ENCODE assay signal across 8 cellular contexts in genomic region chr12:109880938-109881337, GRCh38. TPM values are rescaled to one million over a fixed set of nuclear protein-coding genes. Genes with fewer than 3 reads are reported as not detected.
DNase-seq lines count a peak whose midpoint lies in the region; ATAC-seq and TF ChIP-seq lines count a peak whose summit lies in the region.

No MANE protein-coding gene starts in this region.

- TF ChIP-seq CTCF in GM12865 (IDR thresholded peaks at IDR 0.05; ENCODE audit: insufficient read depth, low read depth, low read length, missing control alignments) (no peak), fibroblast of lung (conservative IDR thresholded peaks at IDR 0.05 in 1 of 2, IDR thresholded peaks at IDR 0.05 in 1 of 2; ENCODE audit: low read depth in 1 of 2, low read length in 2 of 2) (no peak), prostate gland (IDR thresholded peaks at IDR 0.05) (no peak)

- no peaks in the 10 kb centered on the region for H4K20me1 ChIP-seq in fibroblast of lung (ENCODE audit: control insufficient read depth, extremely low read depth, insufficient read depth, low read length)

- H3K36me3 ChIP-seq in SK-N-MC (ENCODE audit: insufficient read depth, low read length) (no peaks in the 10 kb centered on the region), fibroblast of lung (ENCODE audit: control insufficient read depth, insufficient read depth, low read length) (no peaks in the 10 kb centered on the region), prostate gland (no peaks in the 10 kb centered on the region)

- peak overlapping the region; percentile 65 for H3K4me3 ChIP-seq in GM12865 (ENCODE audit: low read depth, low read length)
- peak overlapping the region; percentile 76 for H3K4me3 ChIP-seq in SK-N-MC
- H3K4me3 ChIP-seq in fibroblast of lung (replicated peaks in 1 of 4; ENCODE audit: control extremely low read depth in 1 of 4, insufficient read depth in 1 of 4, low read depth in 3 of 4, low read length in 4 of 4) = peak overlapping the region; percentile 44 to 68 (median 58)
- peak overlapping the region; percentile 68 to 78 for H3K4me3 ChIP-seq in prostate gland

- H3K27me3 ChIP-seq in fibroblast of lung (ENCODE audit: control insufficient read depth, insufficient read depth, low read length) = no peaks in the 10 kb centered on the region
- no peaks in the 10 kb centered on the region for H3K27me3 ChIP-seq in prostate gland (replicated peaks; ENCODE audit: insufficient read depth)

- no peak overlapping the region for H3K27ac ChIP-seq in SK-N-MC
- no peak overlapping the region for H3K27ac ChIP-seq in fibroblast of lung (ENCODE audit: insufficient read depth, low read length)
- peak overlapping the region; percentile 43 to 65 for H3K27ac ChIP-seq in prostate gland

- intact Hi-C loops in prostate gland (cut with DNase I) = loop anchor here (2.0 kb wide), 1 partner anchor 76 kb away; no protein-coding TSS in a partner anchor

- no peak for TF ChIP-seq POLR2A in prostate gland (IDR thresholded peaks at IDR 0.05)

- no peak for DNase-seq in GM12865 (ENCODE audit: low read depth)
- no peak for DNase-seq in SK-N-MC (ENCODE audit: low read depth, low spot score)
- DNase-seq in fibroblast of lung (ENCODE audit: low read depth in 2 of 2) = no peak
- no peak for DNase-seq in prostate gland (ENCODE audit: low spot score)
- no peak for DNase-seq in retina

- H3K9me3 ChIP-seq in SK-N-MC (ENCODE audit: low read depth, low read length) = no peaks in the 10 kb centered on the region
- H3K9me3 ChIP-seq in fibroblast of lung (ENCODE audit: control insufficient read depth, insufficient read depth, low read depth, low read length) = no peaks in the 10 kb centered on the region
- no peaks in the 10 kb centered on the region for H3K9me3 ChIP-seq in prostate gland

- peak overlapping the region; percentile 13 for H3K4me2 ChIP-seq in fibroblast of lung (ENCODE audit: extremely low read depth, insufficient read depth, low read length)

- WGBS in prostate gland = 10% methylated on average over 9 of the region's 9 CpGs

- ATAC-seq in GM21526 (IDR thresholded peaks at IDR 0.05; ENCODE audit: low FRiP score, unreplicated experiment) (no peak), HG02571 (IDR thresholded peaks at IDR 0.05; ENCODE audit: unreplicated experiment) (no peak), HG03469 (IDR thresholded peaks at IDR 0.05; ENCODE audit: unreplicated experiment) (no peak)

- H3K79me2 ChIP-seq in fibroblast of lung (ENCODE audit: control insufficient read depth, insufficient read depth, low read length) = peaks cover 33% of the 10 kb centered on the region

- H3K4me1 ChIP-seq in fibroblast of lung (ENCODE audit: control insufficient read depth, extremely low read depth, insufficient read depth, low read length) = peaks cover 7% of the 10 kb centered on the region
- H3K4me1 ChIP-seq in prostate gland (replicated peaks) = peaks cover 8% of the 10 kb centered on the region

- H2AFZ ChIP-seq in fibroblast of lung (ENCODE audit: low read length) = peak overlapping the region; percentile 56

- H3K9ac ChIP-seq in SK-N-MC (ENCODE audit: insufficient read length) (no peak overlapping the region), fibroblast of lung (ENCODE audit: insufficient read depth, low read length) (peak overlapping the region; percentile 23)

RNA-seq across cellular contexts. Expression of gene GLTP, which starts 0.6 kb away (rescaled TPM):
- total RNA-seq in fibroblast of lung (37.8 and 51.2 TPM in 2 replicates), prostate gland (10 to 100 TPM; 67.2 to 87.1 TPM)
- 67.9 and 76.5 TPM in 2 replicates for polyA plus RNA-seq in fibroblast of lung
- polyA plus RNA-seq in fibroblast of lung (2012) = 54.5 and 62.9 TPM in 2 replicates
- polyA minus RNA-seq in fibroblast of lung (ENCODE audit: low replicate concordance) = 54.7 and 58.5 TPM in 2 replicates

RNA-seq across cellular contexts. Expression of gene TCHP, which starts 19.1 kb away (rescaled TPM):
- total RNA-seq in fibroblast of lung (9.2 and 9.4 TPM in 2 replicates), prostate gland (10 to 100 TPM; 18.9 to 26.3 TPM)
- polyA plus RNA-seq in fibroblast of lung = 10.3 and 14.0 TPM in 2 replicates
- polyA plus RNA-seq in fibroblast of lung (2012) = 14.8 and 17.6 TPM in 2 replicates
- 2.2 and 6.0 TPM in 2 replicates for polyA minus RNA-seq in fibroblast of lung (ENCODE audit: low replicate concordance)

RNA-seq across cellular contexts. Expression of gene TRPV4, which starts 47.7 kb away (rescaled TPM):
- 0.51 and 0.66 TPM in 2 replicates for total RNA-seq in fibroblast of lung
- 0.83 and 1.5 TPM in 2 replicates for polyA plus RNA-seq in fibroblast of lung
- polyA plus RNA-seq in fibroblast of lung (2012) = 0.65 and 1.6 TPM in 2 replicates
- polyA minus RNA-seq in fibroblast of lung (ENCODE audit: low replicate concordance) = 1.6 and 7.0 TPM in 2 replicates
- 1 to 10 TPM; 4.6 to 8.0 TPM for total RNA-seq in prostate gland

Comparison
In these comparisons a context has a peak if more than half of its experiments do, and no peak if none do; other contexts are left out.
1. H3K27ac ChIP-seq: peak in prostate gland (2 of 2); none in SK-N-MC (single experiment) and fibroblast of lung (single experiment).
2. Peak in every context shown above with its lines, with median percentiles within 50 percentile points of each other: H3K4me3 ChIP-seq.